Comparison of ENCODE assay signal across 3 cellular contexts in the genomic region with DNA sequence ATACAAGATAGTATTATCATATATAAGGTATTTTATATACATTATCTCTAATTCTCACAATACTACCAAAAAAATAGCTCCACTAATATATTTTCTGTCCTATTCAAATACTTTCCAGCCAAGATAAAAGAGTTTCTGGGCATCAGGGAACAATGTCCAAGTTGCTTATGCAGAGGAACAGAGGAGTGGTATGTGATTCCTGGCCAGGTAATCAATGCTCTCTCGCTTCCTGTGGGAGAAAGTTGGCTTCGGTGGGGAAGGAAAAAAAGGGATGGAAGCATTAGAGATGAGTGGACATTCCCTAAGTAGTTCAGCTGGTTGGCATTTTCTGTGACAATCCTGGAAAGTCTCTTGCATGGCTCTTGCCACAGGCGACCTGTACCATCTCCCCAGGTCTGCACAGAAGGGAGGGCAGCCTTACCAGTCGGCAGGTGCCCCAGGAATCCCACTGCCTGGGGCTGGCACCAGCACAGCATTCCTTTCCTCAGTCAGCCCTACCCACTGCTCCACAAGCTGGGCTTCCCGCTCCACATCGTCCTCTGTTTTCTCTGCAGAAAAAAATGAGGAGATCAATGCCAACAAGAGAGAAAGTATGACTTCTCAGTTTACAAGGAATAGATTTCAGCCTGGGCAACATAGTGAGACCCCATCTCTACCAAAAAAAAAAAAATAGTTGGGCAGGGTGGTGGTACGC.
TF ChIP-seq lines count a peak whose summit lies in the region.

No MANE protein-coding gene starts in this region.

TF ChIP-seq in HepG2, 621 proteins besides CTCF, POLR2A, EP300 and RAD21 (continues in another document):
- no peak for TF ChIP-seq CBX5 (CRISPR knock-in tag; IDR thresholded peaks at IDR 0.05; ENCODE audit: borderline replicate concordance)
- TF ChIP-seq KLF12 (CRISPR knock-in tag; IDR thresholded peaks at IDR 0.05; ENCODE audit: borderline replicate concordance), result no peak
- TF ChIP-seq NFIB (CRISPR knock-in tag; IDR thresholded peaks at IDR 0.05; ENCODE audit: borderline replicate concordance), result 0 out of 2 replicates have a peak, but pooled peaks have one; percentile 61
- no peak for TF ChIP-seq ZNF17 (CRISPR knock-in tag; IDR thresholded peaks at IDR 0.05)
- no peak for TF ChIP-seq ELF4 (CRISPR knock-in tag; IDR thresholded peaks at IDR 0.05; ENCODE audit: borderline replicate concordance)
- TF ChIP-seq ZMAT3 (CRISPR knock-in tag; conservative IDR thresholded peaks at IDR 0.05), result no peak
- TF ChIP-seq, protein P1, sequence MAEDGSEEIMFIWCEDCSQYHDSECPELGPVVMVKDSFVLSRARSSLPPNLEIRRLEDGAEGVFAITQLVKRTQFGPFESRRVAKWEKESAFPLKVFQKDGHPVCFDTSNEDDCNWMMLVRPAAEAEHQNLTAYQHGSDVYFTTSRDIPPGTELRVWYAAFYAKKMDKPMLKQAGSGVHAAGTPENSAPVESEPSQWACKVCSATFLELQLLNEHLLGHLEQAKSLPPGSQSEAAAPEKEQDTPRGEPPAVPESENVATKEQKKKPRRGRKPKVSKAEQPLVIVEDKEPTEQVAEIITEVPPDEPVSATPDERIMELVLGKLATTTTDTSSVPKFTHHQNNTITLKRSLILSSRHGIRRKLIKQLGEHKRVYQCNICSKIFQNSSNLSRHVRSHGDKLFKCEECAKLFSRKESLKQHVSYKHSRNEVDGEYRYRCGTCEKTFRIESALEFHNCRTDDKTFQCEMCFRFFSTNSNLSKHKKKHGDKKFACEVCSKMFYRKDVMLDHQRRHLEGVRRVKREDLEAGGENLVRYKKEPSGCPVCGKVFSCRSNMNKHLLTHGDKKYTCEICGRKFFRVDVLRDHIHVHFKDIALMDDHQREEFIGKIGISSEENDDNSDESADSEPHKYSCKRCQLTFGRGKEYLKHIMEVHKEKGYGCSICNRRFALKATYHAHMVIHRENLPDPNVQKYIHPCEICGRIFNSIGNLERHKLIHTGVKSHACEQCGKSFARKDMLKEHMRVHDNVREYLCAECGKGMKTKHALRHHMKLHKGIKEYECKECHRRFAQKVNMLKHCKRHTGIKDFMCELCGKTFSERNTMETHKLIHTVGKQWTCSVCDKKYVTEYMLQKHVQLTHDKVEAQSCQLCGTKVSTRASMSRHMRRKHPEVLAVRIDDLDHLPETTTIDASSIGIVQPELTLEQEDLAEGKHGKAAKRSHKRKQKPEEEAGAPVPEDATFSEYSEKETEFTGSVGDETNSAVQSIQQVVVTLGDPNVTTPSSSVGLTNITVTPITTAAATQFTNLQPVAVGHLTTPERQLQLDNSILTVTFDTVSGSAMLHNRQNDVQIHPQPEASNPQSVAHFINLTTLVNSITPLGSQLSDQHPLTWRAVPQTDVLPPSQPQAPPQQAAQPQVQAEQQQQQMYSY (CRISPR knock-in tag; IDR thresholded peaks at IDR 0.05), result no peak
- no peak for TF ChIP-seq NR2F6 (IDR thresholded peaks at IDR 0.05)
- no peak for TF ChIP-seq NR2F6 (CRISPR knock-in tag; IDR thresholded peaks at IDR 0.05)
- no peak for TF ChIP-seq PLRG1 (conservative IDR thresholded peaks at IDR 0.05)
- no peak for TF ChIP-seq ZSCAN12 (CRISPR knock-in tag; IDR thresholded peaks at IDR 0.05)
- TF ChIP-seq PHF20 (CRISPR knock-in tag; IDR thresholded peaks at IDR 0.05), result no peak
- no peak for TF ChIP-seq ZNF556 (CRISPR knock-in tag; IDR thresholded peaks at IDR 0.05; ENCODE audit: borderline replicate concordance)
- no peak for TF ChIP-seq ZNF337 (CRISPR knock-in tag; IDR thresholded peaks at IDR 0.05; ENCODE audit: borderline replicate concordance, low read depth)
- TF ChIP-seq IKZF1 (IDR thresholded peaks at IDR 0.05), result no peak
- TF ChIP-seq TCF7 (IDR thresholded peaks at IDR 0.05; ENCODE audit: low read depth), result peak; percentile 11; the same call in 1 of the 2 replicates
- no peak for TF ChIP-seq ZNF749 (CRISPR knock-in tag; IDR thresholded peaks at IDR 0.05; ENCODE audit: borderline replicate concordance)
- no peak for TF ChIP-seq HMGA1 (CRISPR knock-in tag; conservative IDR thresholded peaks at IDR 0.05)
- TF ChIP-seq ZNF883 (CRISPR knock-in tag; IDR thresholded peaks at IDR 0.05; ENCODE audit: not compliant biosample characterization), result no peak

TF ChIP-seq in GM23338, 12 proteins besides CTCF, POLR2A, EP300 and RAD21 (continues in another document):
- TF ChIP-seq JUNB (IDR thresholded peaks at IDR 0.05; ENCODE audit: unreplicated experiment) (no peak), ZNF114 (CRISPR knock-in tag; IDR thresholded peaks at IDR 0.05) (no peak), STAT1 (IDR thresholded peaks at IDR 0.05; ENCODE audit: unreplicated experiment) (no peak), EZH2 (IDR thresholded peaks at IDR 0.05; ENCODE audit: low read depth, unreplicated experiment) (no peak), NANOG (IDR thresholded peaks at IDR 0.05; ENCODE audit: borderline replicate concordance) (no peak), POLR2AphosphoS5 (IDR thresholded peaks at IDR 0.05; ENCODE audit: low read depth) (no peak)
- TF ChIP-seq, protein P2, sequence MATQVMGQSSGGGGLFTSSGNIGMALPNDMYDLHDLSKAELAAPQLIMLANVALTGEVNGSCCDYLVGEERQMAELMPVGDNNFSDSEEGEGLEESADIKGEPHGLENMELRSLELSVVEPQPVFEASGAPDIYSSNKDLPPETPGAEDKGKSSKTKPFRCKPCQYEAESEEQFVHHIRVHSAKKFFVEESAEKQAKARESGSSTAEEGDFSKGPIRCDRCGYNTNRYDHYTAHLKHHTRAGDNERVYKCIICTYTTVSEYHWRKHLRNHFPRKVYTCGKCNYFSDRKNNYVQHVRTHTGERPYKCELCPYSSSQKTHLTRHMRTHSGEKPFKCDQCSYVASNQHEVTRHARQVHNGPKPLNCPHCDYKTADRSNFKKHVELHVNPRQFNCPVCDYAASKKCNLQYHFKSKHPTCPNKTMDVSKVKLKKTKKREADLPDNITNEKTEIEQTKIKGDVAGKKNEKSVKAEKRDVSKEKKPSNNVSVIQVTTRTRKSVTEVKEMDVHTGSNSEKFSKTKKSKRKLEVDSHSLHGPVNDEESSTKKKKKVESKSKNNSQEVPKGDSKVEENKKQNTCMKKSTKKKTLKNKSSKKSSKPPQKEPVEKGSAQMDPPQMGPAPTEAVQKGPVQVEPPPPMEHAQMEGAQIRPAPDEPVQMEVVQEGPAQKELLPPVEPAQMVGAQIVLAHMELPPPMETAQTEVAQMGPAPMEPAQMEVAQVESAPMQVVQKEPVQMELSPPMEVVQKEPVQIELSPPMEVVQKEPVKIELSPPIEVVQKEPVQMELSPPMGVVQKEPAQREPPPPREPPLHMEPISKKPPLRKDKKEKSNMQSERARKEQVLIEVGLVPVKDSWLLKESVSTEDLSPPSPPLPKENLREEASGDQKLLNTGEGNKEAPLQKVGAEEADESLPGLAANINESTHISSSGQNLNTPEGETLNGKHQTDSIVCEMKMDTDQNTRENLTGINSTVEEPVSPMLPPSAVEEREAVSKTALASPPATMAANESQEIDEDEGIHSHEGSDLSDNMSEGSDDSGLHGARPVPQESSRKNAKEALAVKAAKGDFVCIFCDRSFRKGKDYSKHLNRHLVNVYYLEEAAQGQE (IDR thresholded peaks at IDR 0.05; ENCODE audit: unreplicated experiment), result no peak

TF ChIP-seq in WTC11, 78 proteins besides CTCF, POLR2A, EP300 and RAD21:
- TF ChIP-seq, protein P3, sequence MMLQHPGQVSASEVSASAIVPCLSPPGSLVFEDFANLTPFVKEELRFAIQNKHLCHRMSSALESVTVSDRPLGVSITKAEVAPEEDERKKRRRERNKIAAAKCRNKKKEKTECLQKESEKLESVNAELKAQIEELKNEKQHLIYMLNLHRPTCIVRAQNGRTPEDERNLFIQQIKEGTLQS (CRISPR knock-in tag; conservative IDR thresholded peaks at IDR 0.05), result no peak
- TF ChIP-seq, protein P4, sequence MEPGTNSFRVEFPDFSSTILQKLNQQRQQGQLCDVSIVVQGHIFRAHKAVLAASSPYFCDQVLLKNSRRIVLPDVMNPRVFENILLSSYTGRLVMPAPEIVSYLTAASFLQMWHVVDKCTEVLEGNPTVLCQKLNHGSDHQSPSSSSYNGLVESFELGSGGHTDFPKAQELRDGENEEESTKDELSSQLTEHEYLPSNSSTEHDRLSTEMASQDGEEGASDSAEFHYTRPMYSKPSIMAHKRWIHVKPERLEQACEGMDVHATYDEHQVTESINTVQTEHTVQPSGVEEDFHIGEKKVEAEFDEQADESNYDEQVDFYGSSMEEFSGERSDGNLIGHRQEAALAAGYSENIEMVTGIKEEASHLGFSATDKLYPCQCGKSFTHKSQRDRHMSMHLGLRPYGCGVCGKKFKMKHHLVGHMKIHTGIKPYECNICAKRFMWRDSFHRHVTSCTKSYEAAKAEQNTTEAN (CRISPR knock-in tag; IDR thresholded peaks at IDR 0.05), result no peak
- TF ChIP-seq, protein P5, sequence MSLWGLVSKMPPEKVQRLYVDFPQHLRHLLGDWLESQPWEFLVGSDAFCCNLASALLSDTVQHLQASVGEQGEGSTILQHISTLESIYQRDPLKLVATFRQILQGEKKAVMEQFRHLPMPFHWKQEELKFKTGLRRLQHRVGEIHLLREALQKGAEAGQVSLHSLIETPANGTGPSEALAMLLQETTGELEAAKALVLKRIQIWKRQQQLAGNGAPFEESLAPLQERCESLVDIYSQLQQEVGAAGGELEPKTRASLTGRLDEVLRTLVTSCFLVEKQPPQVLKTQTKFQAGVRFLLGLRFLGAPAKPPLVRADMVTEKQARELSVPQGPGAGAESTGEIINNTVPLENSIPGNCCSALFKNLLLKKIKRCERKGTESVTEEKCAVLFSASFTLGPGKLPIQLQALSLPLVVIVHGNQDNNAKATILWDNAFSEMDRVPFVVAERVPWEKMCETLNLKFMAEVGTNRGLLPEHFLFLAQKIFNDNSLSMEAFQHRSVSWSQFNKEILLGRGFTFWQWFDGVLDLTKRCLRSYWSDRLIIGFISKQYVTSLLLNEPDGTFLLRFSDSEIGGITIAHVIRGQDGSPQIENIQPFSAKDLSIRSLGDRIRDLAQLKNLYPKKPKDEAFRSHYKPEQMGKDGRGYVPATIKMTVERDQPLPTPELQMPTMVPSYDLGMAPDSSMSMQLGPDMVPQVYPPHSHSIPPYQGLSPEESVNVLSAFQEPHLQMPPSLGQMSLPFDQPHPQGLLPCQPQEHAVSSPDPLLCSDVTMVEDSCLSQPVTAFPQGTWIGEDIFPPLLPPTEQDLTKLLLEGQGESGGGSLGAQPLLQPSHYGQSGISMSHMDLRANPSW (CRISPR knock-in tag; conservative IDR thresholded peaks at IDR 0.05; ENCODE audit: low read depth), result no peak
- peak; percentile 85 for TF ChIP-seq ZNF121 (CRISPR knock-in tag; IDR thresholded peaks at IDR 0.05)
